In genomic region chr15:41883484-41883825, GRCh38 we compare ENCODE assay signal across 25 cellular contexts.
"Had no signal": no experiment of that assay in that cellular context is flagged by ENCODE, and none has a peak within 500 bp of the region (broad histone marks: within the 10 kb centered on the region; RNA-seq: fewer than 3 reads in every experiment).

No MANE protein-coding gene starts in this region.

- H3K36me3 ChIP-seq: gastrocnemius medialis, left ventricle myocardium inferior, lower lobe of right lung, ovary, thoracic aorta, transverse colon, upper lobe of right lung, uterus had no signal

- H3K27ac ChIP-seq: epithelial cell of prostate, gastrocnemius medialis, hepatocyte, lower lobe of right lung, ovary, psoas muscle, thoracic aorta, transverse colon, upper lobe of right lung, uterus had no signal

- H3K27me3 ChIP-seq: gastrocnemius medialis, hepatocyte, ovary, upper lobe of right lung, uterus had no signal

- ATAC-seq: esophagus mucosa; gastrocnemius medialis; naive thymus-derived CD8-positive, alpha-beta T cell; psoas muscle; right cardiac atrium; upper lobe of right lung had no signal

- H3K4me3 ChIP-seq: dorsolateral prefrontal cortex, gastrocnemius medialis, hepatocyte, lower lobe of right lung, ovary, psoas muscle, thoracic aorta, transverse colon, upper lobe of right lung, uterus had no signal

- DNase-seq: effector CD4-positive, alpha-beta T cell; foreskin fibroblast; gastrocnemius medialis; head of caudate nucleus; kidney; left ventricle myocardium inferior; lower lobe of right lung; naive thymus-derived CD8-positive, alpha-beta T cell; nephron progenitor cell; nucleus accumbens; ovary; psoas muscle; small intestine; stimulated activated CD4-positive, alpha-beta T cell treated with anti-CD3 and anti-CD28 coated beads, Interleukin-15, amount 100 ng/mL, for 24 hours; stimulated activated CD4-positive, alpha-beta T cell treated with anti-CD3 and anti-CD28 coated beads, Interleukin-2, amount 100 ng/mL, for 48 hours; stimulated activated naive B cell treated with anti-CD40 and anti-IgM and Interleukin-4, amounts not matched to agents 10 μg/mL and 1 μg/mL and 100 μg/mL, for 72 hours; transverse colon; upper lobe of right lung; uterus had no signal

- H3K9me3 ChIP-seq: gastrocnemius medialis, left ventricle myocardium inferior, lower lobe of right lung, ovary, psoas muscle, thoracic aorta, transverse colon, upper lobe of right lung, uterus had no signal

- H2AFZ ChIP-seq: hepatocyte had no signal

- H3K79me2 ChIP-seq: hepatocyte had no signal
